Comparison of ENCODE assay signal across 8 cellular contexts in genomic region chr3:143973352-143974021, GRCh38. TPM values are rescaled to one million over a fixed set of nuclear protein-coding genes. Genes with fewer than 3 reads are reported as not detected.
DNase-seq lines count a peak whose midpoint lies in the region; ATAC-seq and TF ChIP-seq lines count a peak whose summit lies in the region.

No MANE protein-coding gene starts in this region.

- H3K36me3 ChIP-seq in cardiac muscle cell (no peaks in the 10 kb centered on the region), OCI-LY1 (ENCODE audit: insufficient read depth, low read length) (no peaks in the 10 kb centered on the region)

- no peak overlapping the region for H2AFZ ChIP-seq in OCI-LY1 (ENCODE audit: low read length)

- H3K9me2 ChIP-seq in OCI-LY1 (ENCODE audit: low read depth, low read length) = no peaks in the 10 kb centered on the region

- peak overlapping the region; percentile 65 for H3K4me2 ChIP-seq in OCI-LY1 (ENCODE audit: low read length)

- peaks cover 32% of the 10 kb centered on the region for H3K4me1 ChIP-seq in cardiac muscle cell (ENCODE audit: low read depth)
- peaks cover 58% of the 10 kb centered on the region for H3K4me1 ChIP-seq in OCI-LY1 (ENCODE audit: insufficient read depth, low read length, severe bottlenecking)
- H3K4me1 ChIP-seq in mononuclear cell (ENCODE audit: insufficient read depth, low read length) = peaks cover 27% of the 10 kb centered on the region

- peaks cover 48% of the 10 kb centered on the region for H3K79me2 ChIP-seq in OCI-LY1 (ENCODE audit: insufficient read depth, low read length)

- H3K9me3 ChIP-seq in cardiac muscle cell (ENCODE audit: low read depth) = no peaks in the 10 kb centered on the region
- no peaks in the 10 kb centered on the region for H3K9me3 ChIP-seq in OCI-LY1 (ENCODE audit: low read length)
- no peaks in the 10 kb centered on the region for H3K9me3 ChIP-seq in mononuclear cell (ENCODE audit: low read depth, low read length)

- no peak for ATAC-seq in Right ventricle myocardium inferior
- no peak for ATAC-seq in HG02885 (IDR thresholded peaks at IDR 0.05; ENCODE audit: poor library complexity, unreplicated experiment)

- H3K4me3 ChIP-seq in cardiac muscle cell = peak overlapping the region; percentile 75
- H3K4me3 ChIP-seq in OCI-LY1 (ENCODE audit: low read depth, low read length, poor library complexity, severe bottlenecking) = peak overlapping the region; percentile 77
- peak overlapping the region; percentile 82 for H3K4me3 ChIP-seq in mononuclear cell (ENCODE audit: low read length)

- H3F3A ChIP-seq in OCI-LY1 (ENCODE audit: insufficient read depth, low read length) = no peaks in the 10 kb centered on the region

- peak overlapping the region; percentile 82 for H3K9ac ChIP-seq in OCI-LY1 (ENCODE audit: low read length)

- no peak for TF ChIP-seq CTCF in cardiac muscle cell (IDR thresholded peaks at IDR 0.05; ENCODE audit: low read depth, low read length)
- no peak for TF ChIP-seq CTCF in OCI-LY1 (IDR thresholded peaks at IDR 0.05; ENCODE audit: low read length)

- H3K27ac ChIP-seq in cardiac muscle cell (peak overlapping the region; percentile 96), OCI-LY1 (ENCODE audit: low read depth, low read length, poor library complexity, severe bottlenecking) (peak overlapping the region; percentile 88)

- intact Hi-C loops in Right ventricle myocardium inferior (cut with DNase I) = loop anchor here (5.0 kb wide), 1 partner anchor 971 kb away; the partner anchor contains the start of gene U2SURP

- H3K27me3 ChIP-seq in cardiac muscle cell (no peaks in the 10 kb centered on the region), OCI-LY1 (ENCODE audit: insufficient read depth, low read length) (no peaks in the 10 kb centered on the region), mononuclear cell (ENCODE audit: insufficient read depth, low read length) (no peaks in the 10 kb centered on the region)

- H4K20me1 ChIP-seq in OCI-LY1 (ENCODE audit: insufficient read depth, low read length) = no peaks in the 10 kb centered on the region; the same call in 1 of the 2 replicates

- DNase-seq in cardiac muscle cell (ENCODE audit: low read depth in 1 of 2, low spot score in 1 of 2) = peak; percentile 23 to 36
- DNase-seq in Right ventricle myocardium inferior (ENCODE audit: missing footprints) = no peak
- peak; percentile 48 for DNase-seq in dermis blood vessel endothelial cell
- no peak for DNase-seq in NAMALWA (ENCODE audit: low spot score)
- no peak for DNase-seq in NCI-H2029 (lab: John Stamatoyannopoulos, UW)

RNA-seq across cellular contexts. Expression of gene DIPK2A, which starts 1.9 kb away (rescaled TPM):
- total RNA-seq in cardiac muscle cell = 42.7 and 71.6 TPM in 2 replicates
- 21.1 TPM in 2 replicates for polyA plus RNA-seq in cardiac muscle cell
- 9.0 TPM for total RNA-seq in Right ventricle myocardium inferior
- total RNA-seq in dermis blood vessel endothelial cell = 14.1 and 41.5 TPM in 2 replicates
- 52.9 TPM for total RNA-seq in mononuclear cell

Comparison
In these comparisons a context has a peak if more than half of its experiments do, and no peak if none do; other contexts are left out.
1. DNase-seq: peak in cardiac muscle cell (2 of 2) and dermis blood vessel endothelial cell (single experiment); none in Right ventricle myocardium inferior (single experiment), NAMALWA (single experiment) and NCI-H2029 (single experiment).
2. Peak in every context shown above with its lines, with median percentiles within 50 percentile points of each other: H3K4me3 ChIP-seq.